In the genomic region with DNA sequence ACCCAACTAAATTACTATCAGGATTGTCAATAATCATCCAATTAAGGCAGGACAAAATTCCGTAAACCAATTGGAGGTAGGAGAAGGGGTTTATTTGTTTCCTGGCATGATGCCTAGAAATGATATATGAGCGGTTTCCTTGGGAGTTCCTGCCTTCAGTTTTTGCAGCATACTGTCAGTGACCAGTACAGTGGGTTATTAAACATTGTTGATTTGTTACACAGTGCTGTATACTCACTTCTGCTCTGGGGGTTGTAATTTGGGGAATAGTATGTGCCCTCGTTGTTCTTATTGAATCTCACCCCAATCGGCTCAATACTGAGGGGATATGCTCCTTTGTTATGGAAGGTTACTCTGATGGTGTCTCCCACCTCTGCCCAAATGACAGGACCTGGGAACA, we compare ENCODE assay signal across 14 cellular contexts. TPM values are rescaled to one million over a fixed set of nuclear protein-coding genes. Genes with fewer than 3 reads are reported as not detected.
DNase-seq lines count a peak whose midpoint lies in the region; FAIRE-seq and TF ChIP-seq lines count a peak whose summit lies in the region.
"Had no signal": no experiment of that assay in that cellular context is flagged by ENCODE, and none has a peak within 500 bp of the region (broad histone marks: within the 10 kb centered on the region; RNA-seq: fewer than 3 reads in every experiment).

No MANE protein-coding gene starts in this region.

- H2AFZ ChIP-seq in astrocyte (ENCODE audit: low read depth, low read length) (no peak overlapping the region), osteoblast (ENCODE audit: low read length) (no peak overlapping the region)

- H3K9me3 Mint-ChIP-seq in astrocyte (ENCODE audit: unreplicated experiment) = no peaks in the 10 kb centered on the region
- H3K9me3 Mint-ChIP-seq: activated naive CD8-positive, alpha-beta T cell treated with anti-CD3 and anti-CD28 coated beads, Interleukin-2, amount 50 U/mL, for 24 hours; naive thymus-derived CD4-positive, alpha-beta T cell had no signal

- H4K20me1 ChIP-seq in astrocyte (ENCODE audit: insufficient read depth, low read length) (no peaks in the 10 kb centered on the region), osteoblast (ENCODE audit: insufficient read depth, low read length) (no peaks in the 10 kb centered on the region)

- H3K27me3 ChIP-seq in astrocyte (ENCODE audit: insufficient read depth, low read length) (no peaks in the 10 kb centered on the region), osteoblast (ENCODE audit: insufficient read depth, low read length) (no peaks in the 10 kb centered on the region)
- H3K27me3 ChIP-seq: uterus had no signal

- peaks cover 15% of the 10 kb centered on the region for H3K4me1 Mint-ChIP-seq in astrocyte (ENCODE audit: low read depth, unreplicated experiment)

- TF ChIP-seq CTCF in astrocyte (IDR thresholded peaks at IDR 0.05; ENCODE audit: insufficient read depth, low read depth, low read length) (no peak), osteoblast (IDR thresholded peaks at IDR 0.05; ENCODE audit: extremely low read depth, low read depth, low read length) (no peak)

- no peak overlapping the region for H3K9ac ChIP-seq in astrocyte (ENCODE audit: low read length)

- H3K36me3 ChIP-seq in astrocyte (ENCODE audit: insufficient read depth, low read length) = no peaks in the 10 kb centered on the region
- no peaks in the 10 kb centered on the region for H3K36me3 ChIP-seq in osteoblast (ENCODE audit: insufficient read depth, low read length)
- H3K36me3 ChIP-seq: uterus had no signal

- H3K4me3 Mint-ChIP-seq in astrocyte (ENCODE audit: unreplicated experiment) = no peak overlapping the region
- H3K4me3 Mint-ChIP-seq: activated naive CD8-positive, alpha-beta T cell treated with anti-CD3 and anti-CD28 coated beads, Interleukin-2, amount 50 U/mL, for 24 hours; naive thymus-derived CD4-positive, alpha-beta T cell had no signal

- H3K79me2 ChIP-seq in astrocyte (ENCODE audit: insufficient read depth, low read length) = no peaks in the 10 kb centered on the region
- no peaks in the 10 kb centered on the region for H3K79me2 ChIP-seq in osteoblast (ENCODE audit: insufficient read depth, low read length)

- FAIRE-seq in astrocyte (lab: Jason Lieb, UNC) = no peak

- no peaks in the 10 kb centered on the region for H3K36me3 Mint-ChIP-seq in astrocyte (ENCODE audit: low read depth, unreplicated experiment)
- H3K36me3 Mint-ChIP-seq: naive thymus-derived CD4-positive, alpha-beta T cell had no signal

- H3K4me1 ChIP-seq in astrocyte (ENCODE audit: insufficient read depth, low read length) (peaks cover 7% of the 10 kb centered on the region), osteoblast (ENCODE audit: insufficient read depth, low read length) (no peaks in the 10 kb centered on the region)
- H3K4me1 ChIP-seq: uterus had no signal

- no peak overlapping the region for H3K4me3 ChIP-seq in astrocyte (ENCODE audit: insufficient read depth, low read depth, low read length)
- H3K4me3 ChIP-seq in osteoblast (ENCODE audit: insufficient read depth, low read length) = no peak overlapping the region
- H3K4me3 ChIP-seq: smooth muscle cell, uterus had no signal

- H3K27ac ChIP-seq in astrocyte (ENCODE audit: low read depth, low read length) (no peak overlapping the region), osteoblast (ENCODE audit: low read depth, low read length) (no peak overlapping the region)
- H3K27ac ChIP-seq: uterus had no signal

- DNase-seq in NCI-H2107 treated with DMSO at 0.1 percent for 48 hours (lab: John Stamatoyannopoulos, UW; ENCODE audit: unreplicated experiment) = peak; percentile 17
- DNase-seq in NCI-H2107 (lab: John Stamatoyannopoulos, UW) = no peak
- peak; percentile 36 for DNase-seq in NCI-H2196 treated with DMSO at 0.1 percent for 48 hours (lab: John Stamatoyannopoulos, UW; ENCODE audit: unreplicated experiment)
- peak; percentile 51 for DNase-seq in astrocyte (ENCODE audit: low read depth)
- DNase-seq in osteoblast (ENCODE audit: insufficient read length, low spot score, missing footprints) = peak; percentile 68
- DNase-seq in A172 (ENCODE audit: low spot score) = no peak
- no peak for DNase-seq in cerebellar nuclear complex (lab: John Stamatoyannopoulos, UW)
- no peak for DNase-seq in activated gamma-delta T cell treated with Interleukin-2 at 50 U/mL for 16 hours
- DNase-seq: activated naive CD8-positive, alpha-beta T cell treated with anti-CD3 and anti-CD28 coated beads, Interleukin-2, amount 50 U/mL, for 24 hours; GDM1; naive thymus-derived CD4-positive, alpha-beta T cell; NCI-H1694 treated with DMSO at 0.1 percent for 48 hours; uterus had no signal

- no peaks in the 10 kb centered on the region for H3K9me3 ChIP-seq in astrocyte (ENCODE audit: insufficient read depth, low read depth, low read length)
- no peaks in the 10 kb centered on the region for H3K9me3 ChIP-seq in osteoblast (ENCODE audit: low read depth, low read length)
- H3K9me3 ChIP-seq: uterus had no signal

- H3K4me2 ChIP-seq in astrocyte (ENCODE audit: low read length) (no peak overlapping the region), osteoblast (ENCODE audit: insufficient read depth, low read length) (no peak overlapping the region)

- no peaks in the 10 kb centered on the region for H3K27me3 Mint-ChIP-seq in astrocyte (ENCODE audit: low read depth, unreplicated experiment)

- no peak overlapping the region for H3K27ac Mint-ChIP-seq in astrocyte (ENCODE audit: unreplicated experiment)
- H3K27ac Mint-ChIP-seq: activated naive CD8-positive, alpha-beta T cell treated with anti-CD3 and anti-CD28 coated beads, Interleukin-2, amount 50 U/mL, for 24 hours; naive thymus-derived CD4-positive, alpha-beta T cell had no signal

RNA-seq across cellular contexts. Expression of gene CP, which starts 22.2 kb away (rescaled TPM):
- total RNA-seq in astrocyte (0.48 TPM in 1 of 2 replicates, not detected in the other), osteoblast (0.88 and 1.4 TPM in 2 replicates)
- not detected in 2 replicates for total RNA-seq in A172 (2014; rRNA removed; shearing (Covaris generic))

Comparison
In these comparisons a context has a peak if more than half of its experiments do, and no peak if none do; other contexts are left out.
1. DNase-seq: peak in NCI-H2107 treated with DMSO at 0.1 percent for 48 hours (single experiment), NCI-H2196 treated with DMSO at 0.1 percent for 48 hours (single experiment), astrocyte (single experiment) and osteoblast (single experiment); none in NCI-H2107 (single experiment), A172 (single experiment), cerebellar nuclear complex (0 of 2) and activated gamma-delta T cell treated with Interleukin-2 at 50 U/mL for 16 hours (single experiment).